In genomic region chr11:72821920-72822799, GRCh38 we compare ENCODE assay signal across 1 cellular context.
TF ChIP-seq lines count a peak whose summit lies in the region.

No MANE protein-coding gene starts in this region.

TF ChIP-seq in K562, 482 proteins besides CTCF, POLR2A, EP300 and RAD21 (continued from another document and continues in another):
- TF ChIP-seq ATF6 (CRISPR knock-in tag; IDR thresholded peaks at IDR 0.05) (no peak), NR1H2 (CRISPR knock-in tag; IDR thresholded peaks at IDR 0.05) (0 out of 2 replicates have a peak, but pooled peaks have one; percentile 79), TAF1 (IDR thresholded peaks at IDR 0.05; ENCODE audit: control insufficient read depth, extremely low read depth, insufficient read depth, low read length, severe bottlenecking) (peak; percentile 53), ETV6 (IDR thresholded peaks at IDR 0.05; ENCODE audit: borderline replicate concordance in 1 of 2, low read depth in 2 of 2, low read length in 1 of 2) (no peak), ETV6 (CRISPR knock-in tag; IDR thresholded peaks at IDR 0.05; ENCODE audit: borderline replicate concordance) (no peak), SMARCB1 (IDR thresholded peaks at IDR 0.05; ENCODE audit: insufficient read length, low read depth) (no peak), SNIP1 (IDR thresholded peaks at IDR 0.05; ENCODE audit: low read depth) (no peak), BHLHE40 (IDR thresholded peaks at IDR 0.05; ENCODE audit: low read length) (peak; percentile 75), CBX5 (IDR thresholded peaks at IDR 0.05; ENCODE audit: borderline replicate concordance, low read depth) (no peak), SMC3 (conservative IDR thresholded peaks at IDR 0.05; ENCODE audit: insufficient read depth, low read depth, low read length) (no peak; the same call in 1 of the 2 replicates), MAFG (tag; conservative IDR thresholded peaks at IDR 0.05) (no peak), SUPT5H (IDR thresholded peaks at IDR 0.05) (peak; percentile 58), RB1 (IDR thresholded peaks at IDR 0.05; ENCODE audit: low read depth) (peak; percentile 43; the same call in 1 of the 2 replicates), ZNF780A (CRISPR knock-in tag; IDR thresholded peaks at IDR 0.05) (no peak), ZNF707 (CRISPR knock-in tag; conservative IDR thresholded peaks at IDR 0.05) (no peak), TCF7 (IDR thresholded peaks at IDR 0.05; ENCODE audit: borderline replicate concordance) (no peak), ZNF217 (CRISPR knock-in tag; IDR thresholded peaks at IDR 0.05) (no peak), PTRF (tag; IDR thresholded peaks at IDR 0.05) (no peak), ZNF57 (CRISPR knock-in tag; IDR thresholded peaks at IDR 0.05) (0 out of 2 replicates have a peak, but pooled peaks have one; percentile 22), MGA (IDR thresholded peaks at IDR 0.05) (peak; percentile 84), PATZ1 (CRISPR knock-in tag; IDR thresholded peaks at IDR 0.05; ENCODE audit: borderline replicate concordance) (no peak), POLR2AphosphoS5 (IDR thresholded peaks at IDR 0.05; ENCODE audit: control insufficient read depth, insufficient read depth, low read depth, low read length) (0 out of 2 replicates have a peak, but pooled peaks have one; percentile 39), NFIC (IDR thresholded peaks at IDR 0.05) (no peak), THRA (IDR thresholded peaks at IDR 0.05) (no peak), SRSF1 (IDR thresholded peaks at IDR 0.05; ENCODE audit: low read depth, low read length) (peak; percentile 92; the same call in 1 of the 2 replicates), ATF4 (CRISPR knock-in tag; IDR thresholded peaks at IDR 0.05) (no peak), CTBP1 (IDR thresholded peaks at IDR 0.05; ENCODE audit: borderline replicate concordance) (peak; percentile 76)
- TF ChIP-seq, protein P1, sequence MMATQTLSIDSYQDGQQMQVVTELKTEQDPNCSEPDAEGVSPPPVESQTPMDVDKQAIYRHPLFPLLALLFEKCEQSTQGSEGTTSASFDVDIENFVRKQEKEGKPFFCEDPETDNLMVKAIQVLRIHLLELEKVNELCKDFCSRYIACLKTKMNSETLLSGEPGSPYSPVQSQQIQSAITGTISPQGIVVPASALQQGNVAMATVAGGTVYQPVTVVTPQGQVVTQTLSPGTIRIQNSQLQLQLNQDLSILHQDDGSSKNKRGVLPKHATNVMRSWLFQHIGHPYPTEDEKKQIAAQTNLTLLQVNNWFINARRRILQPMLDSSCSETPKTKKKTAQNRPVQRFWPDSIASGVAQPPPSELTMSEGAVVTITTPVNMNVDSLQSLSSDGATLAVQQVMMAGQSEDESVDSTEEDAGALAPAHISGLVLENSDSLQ (IDR thresholded peaks at IDR 0.05) = no peak
- TF ChIP-seq, protein P2, sequence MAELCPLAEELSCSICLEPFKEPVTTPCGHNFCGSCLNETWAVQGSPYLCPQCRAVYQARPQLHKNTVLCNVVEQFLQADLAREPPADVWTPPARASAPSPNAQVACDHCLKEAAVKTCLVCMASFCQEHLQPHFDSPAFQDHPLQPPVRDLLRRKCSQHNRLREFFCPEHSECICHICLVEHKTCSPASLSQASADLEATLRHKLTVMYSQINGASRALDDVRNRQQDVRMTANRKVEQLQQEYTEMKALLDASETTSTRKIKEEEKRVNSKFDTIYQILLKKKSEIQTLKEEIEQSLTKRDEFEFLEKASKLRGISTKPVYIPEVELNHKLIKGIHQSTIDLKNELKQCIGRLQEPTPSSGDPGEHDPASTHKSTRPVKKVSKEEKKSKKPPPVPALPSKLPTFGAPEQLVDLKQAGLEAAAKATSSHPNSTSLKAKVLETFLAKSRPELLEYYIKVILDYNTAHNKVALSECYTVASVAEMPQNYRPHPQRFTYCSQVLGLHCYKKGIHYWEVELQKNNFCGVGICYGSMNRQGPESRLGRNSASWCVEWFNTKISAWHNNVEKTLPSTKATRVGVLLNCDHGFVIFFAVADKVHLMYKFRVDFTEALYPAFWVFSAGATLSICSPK (IDR thresholded peaks at IDR 0.05; ENCODE audit: borderline replicate concordance) = no peak
- TF ChIP-seq, protein P3, sequence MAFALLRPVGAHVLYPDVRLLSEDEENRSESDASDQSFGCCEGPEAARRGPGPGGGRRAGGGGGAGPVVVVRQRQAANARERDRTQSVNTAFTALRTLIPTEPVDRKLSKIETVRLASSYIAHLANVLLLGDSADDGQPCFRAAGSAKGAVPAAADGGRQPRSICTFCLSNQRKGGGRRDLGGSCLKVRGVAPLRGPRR (CRISPR knock-in tag; IDR thresholded peaks at IDR 0.05) = no peak
- TF ChIP-seq, protein P4, sequence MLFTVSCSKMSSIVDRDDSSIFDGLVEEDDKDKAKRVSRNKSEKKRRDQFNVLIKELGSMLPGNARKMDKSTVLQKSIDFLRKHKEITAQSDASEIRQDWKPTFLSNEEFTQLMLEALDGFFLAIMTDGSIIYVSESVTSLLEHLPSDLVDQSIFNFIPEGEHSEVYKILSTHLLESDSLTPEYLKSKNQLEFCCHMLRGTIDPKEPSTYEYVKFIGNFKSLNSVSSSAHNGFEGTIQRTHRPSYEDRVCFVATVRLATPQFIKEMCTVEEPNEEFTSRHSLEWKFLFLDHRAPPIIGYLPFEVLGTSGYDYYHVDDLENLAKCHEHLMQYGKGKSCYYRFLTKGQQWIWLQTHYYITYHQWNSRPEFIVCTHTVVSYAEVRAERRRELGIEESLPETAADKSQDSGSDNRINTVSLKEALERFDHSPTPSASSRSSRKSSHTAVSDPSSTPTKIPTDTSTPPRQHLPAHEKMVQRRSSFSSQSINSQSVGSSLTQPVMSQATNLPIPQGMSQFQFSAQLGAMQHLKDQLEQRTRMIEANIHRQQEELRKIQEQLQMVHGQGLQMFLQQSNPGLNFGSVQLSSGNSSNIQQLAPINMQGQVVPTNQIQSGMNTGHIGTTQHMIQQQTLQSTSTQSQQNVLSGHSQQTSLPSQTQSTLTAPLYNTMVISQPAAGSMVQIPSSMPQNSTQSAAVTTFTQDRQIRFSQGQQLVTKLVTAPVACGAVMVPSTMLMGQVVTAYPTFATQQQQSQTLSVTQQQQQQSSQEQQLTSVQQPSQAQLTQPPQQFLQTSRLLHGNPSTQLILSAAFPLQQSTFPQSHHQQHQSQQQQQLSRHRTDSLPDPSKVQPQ (CRISPR knock-in tag; IDR thresholded peaks at IDR 0.05; ENCODE audit: borderline replicate concordance) = no peak
